Comparison of ENCODE assay signal across 8 cellular contexts in genomic region chr22:19941365-19942070, GRCh38. TPM values are rescaled to one million over a fixed set of nuclear protein-coding genes. Genes with fewer than 3 reads are reported as not detected.
A peak's percentile ranks its signal among the peaks of the same experiment; 100 is the strongest.
DNase-seq lines count a peak whose midpoint lies in the region; ATAC-seq and TF ChIP-seq lines count a peak whose summit lies in the region.

COMT (plus strand) TSS chr22:19941772; CDS start chr22:19962527, 20,755 bp downstream.
TXNRD2 (minus strand) TSS chr22:19941818; CDS start chr22:19941803, 15 bp downstream.

- TF ChIP-seq CTCF in BJ (IDR thresholded peaks at IDR 0.05; ENCODE audit: insufficient read depth, low read depth, low read length), result no peak
- no peak for TF ChIP-seq CTCF in activated CD8-positive, alpha-beta T cell treated with anti-CD3 and anti-CD28 coated beads for 36 hours (IDR thresholded peaks at IDR 0.05)

- peak within 1 kb of the TSS; percentile 52 for H3K4me3 ChIP-seq in BJ (ENCODE audit: low read depth, low read length)

- POLR2A ChIA-PET in BJ (lab: Charles Lee), result interaction anchor here (0.6 kb wide), 1 partner anchor 21 kb away, joined by 8 read pairs; no protein-coding TSS in a partner anchor
- POLR2A ChIA-PET in activated CD8-positive, alpha-beta T cell treated with anti-CD3 and anti-CD28 coated beads for 36 hours (lab: Charles Lee), result interaction anchor here (1.0 to 2.3 kb wide), 11 partner anchors 11 to 302 kb away, joined by 3 to 8 read pairs (median 3); partner anchors contain the start of genes GNB1L, RTL10 and TRMT2A

- ATAC-seq in GM19351 (IDR thresholded peaks at IDR 0.05; ENCODE audit: unreplicated experiment), result peak; percentile 47
- peak; percentile 89 for ATAC-seq in activated CD8-positive, alpha-beta T cell treated with anti-CD3 and anti-CD28 coated beads for 36 hours
- ATAC-seq in GM18868 (IDR thresholded peaks at IDR 0.05; ENCODE audit: unreplicated experiment), result no peak

- intact Hi-C loops in activated CD8-positive, alpha-beta T cell treated with anti-CD3 and anti-CD28 coated beads for 36 hours (cut with micrococcal nuclease), result no loop called here

- peaks cover 34% of the 10 kb centered on the region for H3K4me1 Mint-ChIP-seq in activated CD8-positive, alpha-beta T cell treated with anti-CD3 and anti-CD28 coated beads for 36 hours (ENCODE audit: low read depth)

- peaks cover 32% of the 10 kb centered on the region for H3K36me3 Mint-ChIP-seq in activated CD8-positive, alpha-beta T cell treated with anti-CD3 and anti-CD28 coated beads for 36 hours (ENCODE audit: low read depth)

- DNase-seq in BJ (ENCODE audit: low read depth), result no peak
- DNase-seq in NCI-H2171 (lab: John Stamatoyannopoulos, UW), result peak; percentile 58
- peak; percentile 82 for DNase-seq in activated CD8-positive, alpha-beta T cell treated with anti-CD3 and anti-CD28 coated beads for 36 hours
- DNase-seq in effector CD4-positive, alpha-beta T cell, result peak; percentile 58
- DNase-seq in medulla oblongata (ENCODE audit: extremely low spot score), result peak; percentile 46
- peak; percentile 50 for DNase-seq in stimulated activated CD8-positive, alpha-beta memory T cell treated with anti-CD3 and anti-CD28 coated beads, Interleukin-12 subunit alpha, Interleukin-12 subunit beta, amount 100 ng/mL, for 1 hour (ENCODE audit: low read depth)

- H3K9me3 Mint-ChIP-seq in activated CD8-positive, alpha-beta T cell treated with anti-CD3 and anti-CD28 coated beads for 36 hours, result peaks cover 5% of the 10 kb centered on the region

- no peaks in the 10 kb centered on the region for H3K27me3 Mint-ChIP-seq in activated CD8-positive, alpha-beta T cell treated with anti-CD3 and anti-CD28 coated beads for 36 hours

- H3K4me3 Mint-ChIP-seq in activated CD8-positive, alpha-beta T cell treated with anti-CD3 and anti-CD28 coated beads for 36 hours, result peak within 1 kb of the TSS; percentile 97

- H3K36me3 ChIP-seq in BJ (ENCODE audit: control insufficient read depth, insufficient read depth, low read length), result peaks cover under 1% of the 10 kb centered on the region; the same call in 1 of the 2 replicates

- peak within 1 kb of the TSS; percentile 96 for H3K27ac Mint-ChIP-seq in activated CD8-positive, alpha-beta T cell treated with anti-CD3 and anti-CD28 coated beads for 36 hours

- no peaks in the 10 kb centered on the region for H3K27me3 ChIP-seq in BJ (ENCODE audit: control insufficient read depth, insufficient read depth, low read length)

- CTCF ChIA-PET in BJ (lab: Yijun Ruan, JAX), result interaction anchor here (0.7 to 2.3 kb wide), 4 partner anchors 11 to 210 kb away, joined by 3 to 8 read pairs (median 3); no protein-coding TSS in a partner anchor
- CTCF ChIA-PET in activated CD8-positive, alpha-beta T cell treated with anti-CD3 and anti-CD28 coated beads for 36 hours (lab: Charles Lee), result interaction anchor here (0.5 to 2.7 kb wide), 4 partner anchors 12 to 218 kb away, joined by 3 to 13 read pairs (median 3); partner anchors contain the start of gene GP1BB

RNA-seq across cellular contexts. Expression of gene COMT, which starts in this region (rescaled TPM):
- polyA plus RNA-seq in BJ (2011; rRNA removed), result 146 and 332 TPM in 2 replicates
- polyA minus RNA-seq in BJ (2011; rRNA and poly(A)+ RNA removed), result 58.9 and 97.0 TPM in 2 replicates
- total RNA-seq in activated CD8-positive, alpha-beta T cell treated with anti-CD3 and anti-CD28 coated beads for 36 hours, result 10 to 100 TPM; 70.7 to 74.5 TPM

RNA-seq across cellular contexts. Expression of gene TXNRD2, which starts in this region (rescaled TPM):
- 16.0 and 28.5 TPM in 2 replicates for polyA plus RNA-seq in BJ (2011; rRNA removed)
- polyA minus RNA-seq in BJ (2011; rRNA and poly(A)+ RNA removed), result 16.2 and 16.5 TPM in 2 replicates
- 10 to 100 TPM; 18.0 to 18.5 TPM for total RNA-seq in activated CD8-positive, alpha-beta T cell treated with anti-CD3 and anti-CD28 coated beads for 36 hours
